Comparison of ENCODE assay signal across 8 cellular contexts in genomic region chrX:37571426-37572111, GRCh38. TPM values are rescaled to one million over a fixed set of nuclear protein-coding genes. Genes with fewer than 3 reads are reported as not detected.
DNase-seq lines count a peak whose midpoint lies in the region; TF ChIP-seq lines count a peak whose summit lies in the region.
"Not testable (repeated sequence)": the region's sequence is repeated elsewhere in the genome, so short reads cannot be mapped to it uniquely, and the experiment has no call there.

Gene LANCL3 (plus strand): TSS chrX:37571661. CDS start chrX:37571871, 210 bp downstream.

- intact Hi-C loops in A673 (cut with micrococcal nuclease; ENCODE audit: unreplicated experiment): not testable (repeated sequence)

- H3K4me3 Mint-ChIP-seq in mesothelial cell of epicardium: peak within 1 kb of the TSS; percentile 56

- in situ Hi-C loops in astrocyte of the spinal cord (cut with HindIII; ENCODE audit: low sequenced_read_pairs): not testable (repeated sequence)

- H3K36me3 ChIP-seq in A673 (ENCODE audit: insufficient read depth, low read length, poor library complexity, severe bottlenecking); H7 (replicated peaks; ENCODE audit: control insufficient read depth, insufficient read depth, low read length); skeletal muscle satellite cell (ENCODE audit: insufficient read depth, low read length): not testable (repeated sequence)

- POLR2A ChIA-PET in A673 (lab: Charles Lee; ENCODE audit: low non-redundant PET): not testable (repeated sequence)

- H3K4me2 ChIP-seq in skeletal muscle satellite cell (ENCODE audit: low read length): peak within 1 kb of the TSS; percentile 88

- not testable (repeated sequence) for H3K27ac Mint-ChIP-seq in mesothelial cell of epicardium

- H3K9me3 Mint-ChIP-seq in mesothelial cell of epicardium: peaks cover 19% of the 10 kb centered on the region

- peaks cover 38% of the 10 kb centered on the region for H3K27me3 Mint-ChIP-seq in mesothelial cell of epicardium (ENCODE audit: low read depth)

- H3K9ac ChIP-seq in skeletal muscle satellite cell (ENCODE audit: low read depth, low read length): peak within 1 kb of the TSS; percentile 40

- H3K36me3 Mint-ChIP-seq in mesothelial cell of epicardium: not testable (repeated sequence)

- CTCF ChIA-PET in A673 (lab: Charles Lee): not testable (repeated sequence)

- H3K9me3 ChIP-seq in A673 (ENCODE audit: low read depth, low read length, poor library complexity, severe bottlenecking); skeletal muscle satellite cell (replicated peaks; ENCODE audit: low read length): not testable (repeated sequence)

- TF ChIP-seq CTCF in A673 (conservative IDR thresholded peaks at IDR 0.05; ENCODE audit: low read depth, low read length); astrocyte of the spinal cord (IDR thresholded peaks at IDR 0.05; ENCODE audit: low read depth, low read length); mesothelial cell of epicardium (IDR thresholded peaks at IDR 0.05; ENCODE audit: unreplicated experiment): not testable (repeated sequence)

- not testable (repeated sequence) for BruUV-seq in A673 (replicated peaks; lab: Mats Ljungman, UMichigan)

- H3K4me1 Mint-ChIP-seq in mesothelial cell of epicardium: not testable (repeated sequence)

- H3K27ac ChIP-seq in A673 (ENCODE audit: low read depth, low read length, poor library complexity, severe bottlenecking): not testable (repeated sequence)

- not testable (repeated sequence) for H3K4me1 ChIP-seq in A673 (ENCODE audit: insufficient read depth, low read length, poor library complexity, severe bottlenecking); skeletal muscle satellite cell (ENCODE audit: control insufficient read depth, insufficient read depth, low read length)

- DNase-seq in A673 (ENCODE audit: low spot score); astrocyte of the spinal cord (ENCODE audit: low read depth, low spot score): not testable (repeated sequence)
- DNase-seq in H7: peak; percentile 38
- peak; percentile 8 for DNase-seq in NCI-H345 treated with DMSO at 0.1 percent for 48 hours (lab: John Stamatoyannopoulos, UW; ENCODE audit: unreplicated experiment)
- peak; percentile 2 for DNase-seq in activated CD4-positive, alpha-beta T cell treated with anti-CD3 and anti-CD28 coated beads for 48 hours
- DNase-seq in glomerular visceral epithelial cell (ENCODE audit: extremely low spot score): peak; percentile 8
- peak; percentile 19 to 42 for DNase-seq in mesothelial cell of epicardium (ENCODE audit: low spot score in 2 of 2, unreplicated experiment in 2 of 2)

- not testable (repeated sequence) for H3K27me3 ChIP-seq in A673 (replicated peaks; ENCODE audit: insufficient read depth, low read depth, low read length, poor library complexity); skeletal muscle satellite cell (ENCODE audit: control insufficient read depth, insufficient read depth, low read length)
- peaks cover 15% of the 10 kb centered on the region for H3K27me3 ChIP-seq in H7 (ENCODE audit: control insufficient read depth, insufficient read depth, low read length)

- H3K4me3 ChIP-seq in A673 (ENCODE audit: low read depth, low read length, poor library complexity, severe bottlenecking) (peak within 1 kb of the TSS; percentile 41), H7 (ENCODE audit: insufficient read depth, low read depth, low read length) (peak within 1 kb of the TSS; percentile 43), astrocyte of the spinal cord (ENCODE audit: low read depth, low read length) (peak within 1 kb of the TSS; percentile 20), skeletal muscle satellite cell (ENCODE audit: low read length) (peak within 1 kb of the TSS; percentile 64)

RNA-seq across cellular contexts. Expression of gene LANCL3, which starts in this region (rescaled TPM):
- total RNA-seq in A673 (2021): 2.4 and 2.5 TPM in 2 replicates
- 0.38 and 0.74 TPM in 2 replicates for total RNA-seq in H7 (2014; rRNA removed; shearing (Covaris generic))
- total RNA-seq in mesothelial cell of epicardium: 0.13 to 0.18 TPM (median 0.14 TPM) in 3 replicates
- total RNA-seq in skeletal muscle satellite cell (2012; rRNA removed): under 0.01 and 0.22 TPM in 2 replicates

Comparison
In these comparisons a context has a peak if more than half of its experiments do, and no peak if none do; other contexts are left out.
1. Peak in DNase-seq and H3K4me3 ChIP-seq in H7; RNA of the gene not detected or under 1 TPM.
2. Peak in DNase-seq in mesothelial cell of epicardium; RNA of the gene not detected or under 1 TPM.